8 cellular contexts compared by ENCODE assay signal in genomic region chr3:5186089-5186853, GRCh38. TPM values are rescaled to one million over a fixed set of nuclear protein-coding genes. Genes with fewer than 3 reads are reported as not detected.
DNase-seq lines count a peak whose midpoint lies in the region; ATAC-seq and TF ChIP-seq lines count a peak whose summit lies in the region.

No MANE protein-coding gene starts in this region.

- no peaks in the 10 kb centered on the region for H3K9me3 Mint-ChIP-seq in neural progenitor cell

- ATAC-seq in GM18861 (IDR thresholded peaks at IDR 0.05; ENCODE audit: unreplicated experiment) (peak; percentile 13), HG03139 (IDR thresholded peaks at IDR 0.05; ENCODE audit: unreplicated experiment) (no peak)

- H3K4me3 ChIP-seq in AG04450 (ENCODE audit: low read depth, low read length) (peak overlapping the region; percentile 33), LNCaP clone FGC (ENCODE audit: low read depth, low read length) (peak overlapping the region; percentile 66), brain microvascular endothelial cell (ENCODE audit: low read depth, low read length) (peak overlapping the region; percentile 62), neural progenitor cell (peak overlapping the region; percentile 75)

- no peak overlapping the region for H3K9ac ChIP-seq in neural progenitor cell

- H3K4me1 Mint-ChIP-seq in neural progenitor cell = peaks cover 25% of the 10 kb centered on the region

- H3K9me3 ChIP-seq in AG04450 (ENCODE audit: control insufficient read depth, insufficient read depth, low read length) (no peaks in the 10 kb centered on the region), neural progenitor cell (ENCODE audit: low read depth) (no peaks in the 10 kb centered on the region)

- H3K79me2 ChIP-seq in neural progenitor cell (ENCODE audit: low read depth) = peaks cover 33% of the 10 kb centered on the region

- in situ Hi-C loops in brain microvascular endothelial cell (cut with HindIII; ENCODE audit: low pct_ligation_motif_present, low sequenced_read_pairs) = no loop called here

- H3K4me3 Mint-ChIP-seq in neural progenitor cell = peak overlapping the region; percentile 91

- no peak overlapping the region for H2AFZ ChIP-seq in neural progenitor cell (replicated peaks)

- H4K20me1 ChIP-seq in neural progenitor cell (ENCODE audit: low read depth) = peaks cover 15% of the 10 kb centered on the region

- no peak overlapping the region for H3K27ac ChIP-seq in AG04450 (ENCODE audit: low read depth, low read length)
- no peak overlapping the region for H3K27ac ChIP-seq in brain microvascular endothelial cell
- no peak overlapping the region for H3K27ac ChIP-seq in neural progenitor cell

- POLR2A ChIA-PET in AG04450 (lab: Yijun Ruan, JAX) = interaction anchor here (0.5 to 0.8 kb wide), 3 partner anchors 60 to 66 kb away, joined by 3 to 5 read pairs (median 3); no protein-coding TSS in a partner anchor

- H3K27ac Mint-ChIP-seq in neural progenitor cell = no peak overlapping the region

- H3K4me2 ChIP-seq in neural progenitor cell = peak overlapping the region; percentile 86

- H3K27me3 ChIP-seq in AG04450 (ENCODE audit: control insufficient read depth, insufficient read depth, low read length) (no peaks in the 10 kb centered on the region), brain microvascular endothelial cell (replicated peaks) (no peaks in the 10 kb centered on the region), neural progenitor cell (peaks cover 20% of the 10 kb centered on the region)

- H3F3A ChIP-seq in neural progenitor cell (ENCODE audit: low read depth) = peaks cover 6% of the 10 kb centered on the region

- peaks cover 12% of the 10 kb centered on the region for H3K36me3 Mint-ChIP-seq in neural progenitor cell

- H3K27me3 Mint-ChIP-seq in neural progenitor cell (ENCODE audit: insufficient read depth, low read depth) = peaks cover 6% of the 10 kb centered on the region

- no peak for TF ChIP-seq CTCF in AG04450 (IDR thresholded peaks at IDR 0.05; ENCODE audit: low read depth, low read length)
- TF ChIP-seq CTCF in LNCaP clone FGC (IDR thresholded peaks at IDR 0.05; ENCODE audit: control insufficient read depth, extremely low read depth, insufficient read depth) = no peak
- no peak for TF ChIP-seq CTCF in brain microvascular endothelial cell (IDR thresholded peaks at IDR 0.05; ENCODE audit: low read depth, low read length, missing control alignments)
- no peak for TF ChIP-seq CTCF in neural progenitor cell (IDR thresholded peaks at IDR 0.05)

- H3K4me1 ChIP-seq in neural progenitor cell = no peaks in the 10 kb centered on the region

- CTCF ChIA-PET in AG04450 (lab: Charles Lee) = interaction anchor here (0.8 to 1.4 kb wide), 2 partner anchors 10 to 475 kb away, joined by 3 to 4 read pairs; no protein-coding TSS in a partner anchor

- H3K36me3 ChIP-seq in brain microvascular endothelial cell (replicated peaks) = peaks cover 7% of the 10 kb centered on the region
- H3K36me3 ChIP-seq in neural progenitor cell = no peaks in the 10 kb centered on the region

- no peak for DNase-seq in AG04450 (ENCODE audit: low read depth, low spot score)
- DNase-seq in LNCaP clone FGC (ENCODE audit: low read depth) = no peak
- no peak for DNase-seq in brain microvascular endothelial cell
- no peak for DNase-seq in neural progenitor cell (ENCODE audit: low spot score)
- DNase-seq in NCI-H524 (lab: John Stamatoyannopoulos, UW) = no peak
- DNase-seq in EL = no peak

RNA-seq across cellular contexts. Expression of gene EDEM1, which starts 1.2 kb away (rescaled TPM):
- polyA plus RNA-seq in AG04450 (2011; rRNA removed) = 36.0 and 42.5 TPM in 2 replicates
- 47.1 and 50.6 TPM in 2 replicates for polyA minus RNA-seq in AG04450 (2011; rRNA and poly(A)+ RNA removed)
- 11.8 and 12.3 TPM in 2 replicates for total RNA-seq in neural progenitor cell (ENCODE audit: low replicate concordance)
